ENCODE assay signal across 21 cellular contexts in the genomic region with DNA sequence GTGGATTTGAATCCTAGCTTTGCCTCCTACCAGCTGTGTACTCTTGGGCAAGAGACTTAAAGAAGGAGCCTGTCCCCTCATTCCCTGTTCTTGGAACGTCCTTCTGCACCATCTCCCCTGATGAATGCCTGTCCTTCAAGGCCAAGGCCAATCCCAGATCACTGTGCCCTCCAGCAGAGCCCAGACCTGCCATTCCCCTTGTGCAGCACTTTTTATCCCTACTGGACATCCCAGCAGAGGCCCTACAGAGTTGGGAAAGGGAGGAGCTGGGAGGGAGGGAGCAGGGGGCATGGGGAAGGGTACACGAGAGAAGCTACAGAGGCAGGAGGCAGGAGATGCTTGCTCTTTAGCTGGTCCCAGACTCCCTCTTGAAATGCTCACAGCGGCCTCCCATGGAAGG.
"Had no signal": no experiment of that assay in that cellular context is flagged by ENCODE, and none has a peak within 500 bp of the region (broad histone marks: within the 10 kb centered on the region; RNA-seq: fewer than 3 reads in every experiment).

No MANE protein-coding gene starts in this region.

- H3K9ac ChIP-seq: neural progenitor cell had no signal

- FAIRE-seq: colon, islet of Langerhans had no signal

- H3K36me3 ChIP-seq: ascending aorta, esophagus squamous epithelium, gastrocnemius medialis had no signal

- H3K4me1 ChIP-seq: adrenal gland, ascending aorta, gastrocnemius medialis, neural progenitor cell, tibial artery had no signal

- H3K4me3 ChIP-seq: adrenal gland, ascending aorta, dorsolateral prefrontal cortex, esophagus squamous epithelium, gastrocnemius medialis, neural progenitor cell, tibial artery had no signal

- H2AFZ ChIP-seq: neural progenitor cell had no signal

- H3K4me2 ChIP-seq: neural progenitor cell had no signal

- H3K9me3 ChIP-seq: adrenal gland, ascending aorta, esophagus squamous epithelium, gastrocnemius medialis had no signal

- ATAC-seq: activated T-helper 17 cell treated with anti-CD3 and anti-CD28 coated beads, Interleukin-2, amount 50 U/mL, for 72 hours; effector memory CD8-positive, alpha-beta T cell; gastrocnemius medialis; left cardiac atrium; WTC11 had no signal

- DNase-seq: activated T-cell treated with anti-CD3 and anti-CD28 coated beads, Interleukin-2, amount 50 U/mL, for 24 hours; brain microvascular endothelial cell; central memory CD4-positive, alpha-beta T cell; dorsolateral prefrontal cortex; effector memory CD8-positive, alpha-beta T cell; esophagus squamous epithelium; gastrocnemius medialis; hippocampal formation; left cardiac atrium; mesenchymal stem cell; naive B cell; stimulated activated CD4-positive, alpha-beta T cell treated with anti-CD3 and anti-CD28 coated beads, Interleukin-4, amount 100 ng/mL, for 24 hours; T-helper 9 cell; tibial artery had no signal

- H3K27me3 ChIP-seq: adrenal gland, ascending aorta, brain microvascular endothelial cell, dorsolateral prefrontal cortex, esophagus squamous epithelium, gastrocnemius medialis, neural progenitor cell, tibial artery had no signal

- H3K27ac ChIP-seq: adrenal gland, ascending aorta, brain microvascular endothelial cell, dorsolateral prefrontal cortex, esophagus squamous epithelium, gastrocnemius medialis, neural progenitor cell, tibial artery had no signal
